Comparison of ENCODE assay signal across 8 cellular contexts in genomic region chr16:9091867-9092281, GRCh38. TPM values are rescaled to one million over a fixed set of nuclear protein-coding genes. Genes with fewer than 3 reads are reported as not detected.
DNase-seq lines count a peak whose midpoint lies in the region; ATAC-seq, FAIRE-seq and TF ChIP-seq lines count a peak whose summit lies in the region.

No MANE protein-coding gene starts in this region.

- no peak for FAIRE-seq in bronchial epithelial cell (lab: Jason Lieb, UNC)
- no peak for FAIRE-seq in HepG2 (lab: Jason Lieb, UNC)

- no TSS peak for BruUV-seq in HepG2 (replicated peaks; lab: Mats Ljungman, UMichigan)

- no peak overlapping the region for H2AFZ ChIP-seq in HepG2 (ENCODE audit: low read length)

- peak overlapping the region; percentile 85 for H3K27ac ChIP-seq in HepG2 (ENCODE audit: extremely low read length, insufficient read depth, low read length)

- DNase-seq in activated T-cell treated with anti-CD3 and anti-CD28 coated beads for 1 hour (ENCODE audit: low read depth): peak; percentile 21
- no peak for DNase-seq in activated T-cell treated with anti-CD3 and anti-CD28 coated beads, Interleukin-2, amount 50 U/mL, for 1 hour
- DNase-seq in T-helper 1 cell: peak in 4 of 5 donors; percentile 21 to 54 (median 32)
- no peak for DNase-seq in bronchial epithelial cell (ENCODE audit: low read depth)
- no peak for DNase-seq in HepG2 (ENCODE audit: low spot score)
- peak; percentile 58 for DNase-seq in stimulated activated CD8-positive, alpha-beta memory T cell treated with anti-CD3 and anti-CD28 coated beads, Interleukin-4, amount 100 ng/mL, for 48 hours
- DNase-seq in GM10248 (ENCODE audit: extremely low spot score): no peak

- peaks cover 42% of the 10 kb centered on the region for H4K20me1 ChIP-seq in HepG2 (ENCODE audit: insufficient read depth, low read length)

- ATAC-seq in HG03039 (IDR thresholded peaks at IDR 0.05; ENCODE audit: unreplicated experiment) (peak; percentile 19), HepG2 (peak; percentile 10; the same call in 2 of the 3 replicates)

- WGBS in HepG2 (ENCODE audit: low lambda C conversion rate): 2% methylated on average over 31 of the region's 51 CpGs

- CTCF ChIA-PET in HepG2 (lab: Yijun Ruan, JAX; ENCODE audit: low intra/inter-chr PET ratio, low total read pairs): no interaction called here
- CTCF ChIA-PET in GM10248 (lab: Yijun Ruan, JAX): interaction anchor here (1.3 to 1.5 kb wide), 2 partner anchors 15 to 83 kb away, joined by 5 to 7 read pairs; no protein-coding TSS in a partner anchor

- no peak for TF ChIP-seq POLR2A in HepG2 (IDR thresholded peaks at IDR 0.05; ENCODE audit: insufficient read depth in 1 of 2, low read depth in 2 of 2, low read length in 2 of 2)

- H3K4me3 ChIP-seq in bronchial epithelial cell (ENCODE audit: low read depth, low read length): peak overlapping the region; percentile 81
- peak overlapping the region; percentile 95 to 98 (median 98) for H3K4me3 ChIP-seq in HepG2 (replicated peaks in 1 of 3; ENCODE audit: insufficient read depth in 1 of 3, low read depth in 2 of 3, low read length in 3 of 3)

- peaks cover 52% of the 10 kb centered on the region for H3K79me2 ChIP-seq in HepG2 (ENCODE audit: insufficient read depth, low read length)

- peak overlapping the region; percentile 97 for H3K9ac ChIP-seq in HepG2 (ENCODE audit: insufficient read depth, low read depth, low read length)

- TF ChIP-seq RAD21 in HepG2 (CRISPR knock-in tag; IDR thresholded peaks at IDR 0.05): no peak

- intact Hi-C loops in HepG2 (cut with micrococcal nuclease; ENCODE audit: unreplicated experiment): loop anchor here (2.0 to 10.0 kb wide), 7 partner anchors 21 to 417 kb away; partner anchors contain the start of genes ABAT, CARHSP1 and LITAFD

- H3K4me2 ChIP-seq in HepG2 (ENCODE audit: low read depth, low read length): peak overlapping the region; percentile 98

- TF ChIP-seq CTCF in bronchial epithelial cell (IDR thresholded peaks at IDR 0.05; ENCODE audit: insufficient read depth, low read length, severe bottlenecking): no peak
- no peak for TF ChIP-seq CTCF in HepG2 (CRISPR knock-in tag; IDR thresholded peaks at IDR 0.05)
- no peak for TF ChIP-seq CTCF in GM10248 (IDR thresholded peaks at IDR 0.05; ENCODE audit: control extremely low read depth, extremely low read depth, low read depth, missing control alignments)

- POLR2A ChIA-PET in HepG2 (lab: Yijun Ruan, JAX) (interaction anchor here (0.9 to 3.2 kb wide), 31 partner anchors 10 to 1652 kb away, joined by 3 to 96 read pairs (median 7); partner anchors contain the start of genes CARHSP1, METTL22, NUBP1 and USP7), GM10248 (lab: Yijun Ruan, JAX) (interaction anchor here (0.7 to 3.6 kb wide), 9 partner anchors 10 to 1246 kb away, joined by 3 to 49 read pairs (median 5); no protein-coding TSS in a partner anchor)

- H3K4me1 ChIP-seq in HepG2 (ENCODE audit: insufficient read depth, low read length): peaks cover 71% of the 10 kb centered on the region

- in situ Hi-C loops in HepG2 (cut with HindIII; ENCODE audit: extremely low pct_ligation_motif_present, low pct_unique_long_range_greater_than_20kb): no loop called here

- peaks cover 6% of the 10 kb centered on the region for H3K36me3 ChIP-seq in bronchial epithelial cell (ENCODE audit: control insufficient read depth, insufficient read depth, low read length)
- peaks cover 4 to 27% of the 10 kb centered on the region in 2 experiments; a peak in 4 of 5 replicates for H3K36me3 ChIP-seq in HepG2 (replicated peaks in 1 of 2; ENCODE audit: control insufficient read depth in 1 of 2, insufficient read depth in 2 of 2, low read length in 2 of 2)

- H3K27me3 ChIP-seq in bronchial epithelial cell (ENCODE audit: control insufficient read depth, insufficient read depth, low read length) (no peaks in the 10 kb centered on the region), HepG2 (ENCODE audit: control insufficient read depth in 1 of 2, insufficient read depth in 2 of 2, low read length in 2 of 2) (no peaks in the 10 kb centered on the region; a peak in 1 of 5 replicates)

- TF ChIP-seq EP300 in HepG2 (IDR thresholded peaks at IDR 0.05; ENCODE audit: low read depth in 2 of 2, low read length in 2 of 2) (no peak), HepG2 (CRISPR knock-in tag; IDR thresholded peaks at IDR 0.05; ENCODE audit: borderline replicate concordance) (no peak)

- H3K9me3 ChIP-seq in HepG2 (ENCODE audit: low read length): no peaks in the 10 kb centered on the region

TF ChIP-seq in HepG2, 621 proteins besides CTCF, POLR2A, EP300 and RAD21 (continues in another document):
- TF ChIP-seq ZEB1 (IDR thresholded peaks at IDR 0.05; ENCODE audit: insufficient replicate concordance, low read depth) (peak; percentile 9), SNAI1 (CRISPR knock-in tag; IDR thresholded peaks at IDR 0.05; ENCODE audit: borderline replicate concordance) (peak; percentile 48), RXRA (CRISPR knock-in tag; IDR thresholded peaks at IDR 0.05) (no peak), ZSCAN5A (CRISPR knock-in tag; IDR thresholded peaks at IDR 0.05; ENCODE audit: borderline replicate concordance) (no peak; the same call in 1 of the 2 replicates), ZNF451 (CRISPR knock-in tag; IDR thresholded peaks at IDR 0.05) (peak; percentile 55; the same call in 1 of the 2 replicates), AGO1 (IDR thresholded peaks at IDR 0.05; ENCODE audit: low read depth, low read length, poor library complexity, severe bottlenecking) (peak; percentile 12), ZNF746 (CRISPR knock-in tag; IDR thresholded peaks at IDR 0.05) (no peak), U2AF2 (IDR thresholded peaks at IDR 0.05; ENCODE audit: low read depth, low read length) (peak; percentile 4; the same call in 1 of the 2 replicates), ZNF768 (CRISPR knock-in tag; IDR thresholded peaks at IDR 0.05) (0 out of 2 replicates have a peak, but pooled peaks have one; percentile 47), ZNF850 (CRISPR knock-in tag; conservative IDR thresholded peaks at IDR 0.05) (no peak; the same call in 1 of the 2 replicates)

RNA-seq across cellular contexts. Expression of gene HAPSTR1, which starts 0.4 kb away (rescaled TPM):
- total RNA-seq in bronchial epithelial cell: 66.1 and 91.0 TPM in 2 replicates
- total RNA-seq in HepG2 (2016; rRNA removed; fragmentation: Illumina TruSeq; extraction: Trizol): 83.2 and 98.4 TPM in 2 replicates
- total RNA-seq in HepG2 (2016; cell fraction: cytosol; rRNA removed; fragmentation: Illumina TruSeq; extraction: Trizol; ENCODE audit: low read depth): 7.8 and 8.2 TPM in 2 replicates
- total RNA-seq in HepG2 (2016; cell fraction: insoluble cytoplasmic fraction; rRNA removed; fragmentation: Illumina TruSeq; extraction: Trizol): 84.4 and 87.6 TPM in 2 replicates
- total RNA-seq in HepG2 (2016; cell fraction: membrane; rRNA removed; fragmentation: Illumina TruSeq; extraction: Trizol): 37.9 and 42.3 TPM in 2 replicates
- 61.0 and 71.2 TPM in 2 replicates for total RNA-seq in HepG2 (2016; cell fraction: nucleus; rRNA removed; fragmentation: Illumina TruSeq; extraction: Trizol)
- polyA plus RNA-seq in HepG2 (2011; rRNA removed): 23.6 and 25.2 TPM in 2 replicates
- polyA plus RNA-seq in HepG2 (2011; cell fraction: cytosol; rRNA removed): 10.9 and 17.5 TPM in 2 replicates
- 18.7 and 24.1 TPM in 2 replicates for polyA plus RNA-seq in HepG2 (2011; cell fraction: nucleus; rRNA removed)
- polyA plus RNA-seq in HepG2 (2012): 23.7 and 25.0 TPM in 2 replicates
- polyA plus RNA-seq in HepG2 (2016; cell fraction: cytosol; fragmentation: Illumina TruSeq; extraction: Trizol; ENCODE audit: low read depth): 2.8 and 3.6 TPM in 2 replicates
- polyA plus RNA-seq in HepG2 (2016; cell fraction: insoluble cytoplasmic fraction; fragmentation: Illumina TruSeq; extraction: Trizol; ENCODE audit: low read depth): 37.1 and 37.6 TPM in 2 replicates
- 13.0 and 13.5 TPM in 2 replicates for polyA plus RNA-seq in HepG2 (2016; cell fraction: membrane; fragmentation: Illumina TruSeq; extraction: Trizol; ENCODE audit: low read depth)
- polyA plus RNA-seq in HepG2 (2016; cell fraction: nucleus; fragmentation: Illumina TruSeq; extraction: Trizol; ENCODE audit: insufficient read depth, low read depth): 44.6 and 47.8 TPM in 2 replicates
- 32.6 and 37.5 TPM in 2 replicates for polyA minus RNA-seq in HepG2 (2011; rRNA and poly(A)+ RNA removed; ENCODE audit: low replicate concordance)
- polyA minus RNA-seq in HepG2 (2011; cell fraction: cytosol; rRNA and poly(A)+ RNA removed): 34.0 and 41.8 TPM in 2 replicates
- 81.2 and 89.8 TPM in 2 replicates for polyA minus RNA-seq in HepG2 (2011; cell fraction: nucleus; rRNA and poly(A)+ RNA removed)

Comparison
In these comparisons a context has a peak if more than half of its experiments do, and no peak if none do; other contexts are left out.
1. DNase-seq: peak in activated T-cell treated with anti-CD3 and anti-CD28 coated beads for 1 hour (single experiment), T-helper 1 cell (4 of 5) and stimulated activated CD8-positive, alpha-beta memory T cell treated with anti-CD3 and anti-CD28 coated beads, Interleukin-4, amount 100 ng/mL, for 48 hours (single experiment); none in activated T-cell treated with anti-CD3 and anti-CD28 coated beads, Interleukin-2, amount 50 U/mL, for 1 hour (single experiment), bronchial epithelial cell (single experiment), HepG2 (single experiment) and GM10248 (single experiment).